35 cellular contexts compared by ENCODE assay signal in the genomic region with DNA sequence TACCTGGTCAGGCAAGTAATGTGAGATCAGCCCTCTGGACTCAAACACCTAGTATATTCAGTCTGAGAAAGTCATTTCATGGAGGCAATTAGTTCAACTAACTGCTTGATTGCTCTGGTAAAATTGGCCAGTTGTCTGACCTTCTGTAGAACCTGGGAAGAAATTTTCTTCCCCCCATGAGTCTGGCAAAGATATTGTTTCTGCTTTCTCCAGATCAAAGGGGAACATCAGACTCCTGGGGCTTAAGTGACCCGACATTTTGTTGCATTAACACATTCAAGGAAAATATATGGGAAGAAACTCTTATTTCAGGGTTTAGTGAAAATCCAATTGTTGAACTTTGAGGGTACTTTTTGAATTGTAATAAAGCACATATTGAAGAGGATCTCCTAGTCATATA.
"Had no signal": no experiment of that assay in that cellular context is flagged by ENCODE, and none has a peak within 500 bp of the region (broad histone marks: within the 10 kb centered on the region; RNA-seq: fewer than 3 reads in every experiment).

No MANE protein-coding gene starts in this region.

- H3K4me2 ChIP-seq: KMS-11 had no signal

- DNase-seq: Karpas-422, Kasumi-1, MG63, MM.1S, MV-4-11, NCI-H1048, NCI-H1092, NCI-H1092 treated with DMSO at 0.1 percent for 48 hours, NCI-H1105, NCI-H1105 treated with DMSO at 0.1 percent for 48 hours, NCI-H1417, NCI-H1417 treated with DMSO at 0.1 percent for 48 hours, NCI-H1436, NCI-H1436 treated with DMSO at 0.1 percent for 48 hours, NCI-H146, NCI-H1694, NCI-H1694 treated with DMSO at 0.1 percent for 48 hours, NCI-H187, NCI-H187 treated with DMSO at 0.1 percent for 48 hours, NCI-H1930, NCI-H2029, NCI-H2029 treated with DMSO at 0.1 percent for 48 hours, NCI-H2081, NCI-H2081 treated with DMSO at 0.1 percent for 48 hours, NCI-H2107, NCI-H2171, NCI-H2171 treated with DMSO at 0.1 percent for 48 hours, NCI-H2227 treated with DMSO at 0.1 percent for 48 hours, NCI-H226, NCI-H345, NCI-H446, NCI-H446 treated with DMSO at 0.1 percent for 48 hours, NCI-H510A, NCI-H510A treated with DMSO at 0.1 percent for 48 hours had no signal

- H3K36me3 ChIP-seq: MG63 had no signal

- H3K4me3 ChIP-seq: MG63 had no signal

- H3K27ac ChIP-seq: KMS-11 had no signal

- H3K27me3 ChIP-seq: MG63 had no signal

- H3K9me3 ChIP-seq: MG63 had no signal
